8 cellular contexts compared by ENCODE assay signal in the genomic region with DNA sequence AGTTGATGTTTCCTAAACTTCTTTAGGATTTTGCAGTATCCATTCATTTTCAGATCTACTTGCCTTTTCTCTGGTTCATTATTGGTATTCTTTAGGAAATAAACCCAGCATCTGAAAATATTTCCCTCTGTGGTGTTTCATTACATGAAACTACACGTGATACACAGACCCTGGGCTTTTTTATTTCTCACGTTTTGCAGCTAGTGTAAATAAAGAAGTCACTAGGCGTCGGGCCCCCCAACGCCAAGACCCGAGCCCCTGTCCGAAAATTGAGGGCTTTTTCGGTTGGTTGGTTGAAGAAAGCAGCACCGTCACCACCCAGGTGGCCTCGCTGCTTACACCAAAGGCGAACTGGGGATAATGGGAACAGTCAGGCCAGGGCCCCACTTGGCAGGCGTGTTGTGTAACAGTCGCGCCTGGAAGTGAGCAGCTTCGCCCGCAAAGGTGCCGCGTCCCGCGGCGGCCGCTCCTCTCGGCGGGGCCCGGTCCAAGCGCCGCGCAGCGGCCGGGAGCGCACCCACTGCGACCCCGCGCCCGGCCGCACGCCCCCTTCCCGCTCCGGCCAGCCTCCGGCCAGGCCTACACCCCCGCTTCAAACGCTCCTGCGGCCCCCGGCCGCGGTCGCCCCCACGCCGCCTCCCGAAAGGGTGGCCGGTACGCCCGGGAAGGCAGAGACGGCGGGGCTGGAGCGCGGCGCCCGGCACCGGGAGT. TPM values are rescaled to one million over a fixed set of nuclear protein-coding genes. Genes with fewer than 3 reads are reported as not detected.
DNase-seq lines count a peak whose midpoint lies in the region; ATAC-seq and FAIRE-seq lines count a peak whose summit lies in the region.

No MANE protein-coding gene starts in this region.

- FAIRE-seq in HTR-8/SVneo (lab: Jason Lieb, UNC): no peak

- DNase-seq in C1 segment of cervical spinal cord (lab: John Stamatoyannopoulos, UW) (peak in 12 of 14 donors; percentile 28 to 82 (median 54)), T follicular helper cell (ENCODE audit: low read depth) (peak; percentile 19), amniotic stem cell (lab: John Stamatoyannopoulos, UW) (peak; percentile 1), left ventricle myocardium superior (peak; percentile 84), pons (ENCODE audit: low spot score) (peak; percentile 49), GF-D8 (lab: John Stamatoyannopoulos, UW) (no peak), HTR-8/SVneo (ENCODE audit: insufficient read length, low spot score) (no peak)

- ATAC-seq in HG02885 (IDR thresholded peaks at IDR 0.05; ENCODE audit: poor library complexity, unreplicated experiment) (peak; percentile 28), left ventricle myocardium superior (peak; percentile 54)

- intact Hi-C loops in left ventricle myocardium superior (cut with micrococcal nuclease): no loop called here

RNA-seq across cellular contexts. Expression of gene DUSP16, which starts 1.2 kb away (rescaled TPM):
- 12.9 TPM for total RNA-seq in left ventricle myocardium superior

RNA-seq across cellular contexts. Expression of gene CREBL2, which starts 50.2 kb away (rescaled TPM):
- 16.9 TPM for total RNA-seq in left ventricle myocardium superior

Comparison
In these comparisons a context has a peak if more than half of its experiments do, and no peak if none do; other contexts are left out.
1. DNase-seq: peak in C1 segment of cervical spinal cord (12 of 14), T follicular helper cell (single experiment), amniotic stem cell (single experiment), left ventricle myocardium superior (single experiment) and pons (single experiment); none in GF-D8 (single experiment) and HTR-8/SVneo (single experiment).